In the genomic region with DNA sequence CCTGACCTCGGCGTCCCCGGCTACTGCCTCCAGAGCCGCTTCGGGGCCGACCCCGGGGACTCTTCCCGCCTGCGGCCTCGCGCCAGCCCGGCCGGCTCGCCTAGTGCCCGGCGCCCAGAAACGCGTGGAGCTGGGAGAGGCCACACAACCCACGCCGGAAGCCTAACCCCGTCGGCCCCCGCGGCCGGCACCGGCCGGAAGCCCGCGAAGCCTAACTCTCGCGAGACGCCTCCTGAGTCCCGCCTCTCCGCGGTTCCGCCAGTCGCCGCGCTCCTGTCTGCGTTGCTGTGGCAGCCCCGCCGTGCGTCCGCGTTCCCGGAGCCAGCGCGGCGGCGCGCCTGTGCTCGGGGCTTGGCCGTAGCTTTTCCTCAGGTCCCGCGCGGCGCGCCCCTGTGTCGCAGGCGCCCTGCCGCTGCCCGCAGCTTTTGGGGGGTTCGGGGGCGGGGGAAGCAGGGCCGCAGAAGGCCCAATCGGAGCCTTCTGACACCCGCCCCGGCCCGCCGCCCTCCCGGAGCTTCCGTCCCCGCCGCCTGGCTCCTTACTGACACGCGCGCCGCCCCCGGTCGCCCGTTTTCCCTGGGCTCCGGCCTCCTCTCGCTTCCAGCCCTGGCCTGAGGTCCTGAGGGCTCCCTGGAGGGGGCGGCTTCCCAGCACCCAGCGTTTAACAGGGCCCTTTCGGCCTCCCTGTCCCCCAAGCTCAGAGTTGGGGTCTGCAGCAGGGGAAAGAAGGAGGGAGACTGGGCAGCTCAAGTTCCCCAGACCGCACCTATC, we compare ENCODE assay signal across 1 cellular context.
TF ChIP-seq lines count a peak whose summit lies in the region.

No MANE protein-coding gene starts in this region.

TF ChIP-seq in HEK293, 187 proteins besides CTCF, POLR2A, EP300 and RAD21 (continued from another document):
- TF ChIP-seq, protein P1, sequence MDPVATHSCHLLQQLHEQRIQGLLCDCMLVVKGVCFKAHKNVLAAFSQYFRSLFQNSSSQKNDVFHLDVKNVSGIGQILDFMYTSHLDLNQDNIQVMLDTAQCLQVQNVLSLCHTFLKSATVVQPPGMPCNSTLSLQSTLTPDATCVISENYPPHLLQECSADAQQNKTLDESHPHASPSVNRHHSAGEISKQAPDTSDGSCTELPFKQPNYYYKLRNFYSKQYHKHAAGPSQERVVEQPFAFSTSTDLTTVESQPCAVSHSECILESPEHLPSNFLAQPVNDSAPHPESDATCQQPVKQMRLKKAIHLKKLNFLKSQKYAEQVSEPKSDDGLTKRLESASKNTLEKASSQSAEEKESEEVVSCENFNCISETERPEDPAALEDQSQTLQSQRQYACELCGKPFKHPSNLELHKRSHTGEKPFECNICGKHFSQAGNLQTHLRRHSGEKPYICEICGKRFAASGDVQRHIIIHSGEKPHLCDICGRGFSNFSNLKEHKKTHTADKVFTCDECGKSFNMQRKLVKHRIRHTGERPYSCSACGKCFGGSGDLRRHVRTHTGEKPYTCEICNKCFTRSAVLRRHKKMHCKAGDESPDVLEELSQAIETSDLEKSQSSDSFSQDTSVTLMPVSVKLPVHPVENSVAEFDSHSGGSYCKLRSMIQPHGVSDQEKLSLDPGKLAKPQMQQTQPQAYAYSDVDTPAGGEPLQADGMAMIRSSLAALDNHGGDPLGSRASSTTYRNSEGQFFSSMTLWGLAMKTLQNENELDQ (tag by site-specific recombination; IDR thresholded peaks at IDR 0.05; ENCODE audit: low read depth) = no peak
- no peak for TF ChIP-seq ZNF404 (tag by site-specific recombination; IDR thresholded peaks at IDR 0.05)
- TF ChIP-seq TRIM28 (IDR thresholded peaks at IDR 0.05; ENCODE audit: borderline replicate concordance, low read length) = no peak
- TF ChIP-seq, protein P2, sequence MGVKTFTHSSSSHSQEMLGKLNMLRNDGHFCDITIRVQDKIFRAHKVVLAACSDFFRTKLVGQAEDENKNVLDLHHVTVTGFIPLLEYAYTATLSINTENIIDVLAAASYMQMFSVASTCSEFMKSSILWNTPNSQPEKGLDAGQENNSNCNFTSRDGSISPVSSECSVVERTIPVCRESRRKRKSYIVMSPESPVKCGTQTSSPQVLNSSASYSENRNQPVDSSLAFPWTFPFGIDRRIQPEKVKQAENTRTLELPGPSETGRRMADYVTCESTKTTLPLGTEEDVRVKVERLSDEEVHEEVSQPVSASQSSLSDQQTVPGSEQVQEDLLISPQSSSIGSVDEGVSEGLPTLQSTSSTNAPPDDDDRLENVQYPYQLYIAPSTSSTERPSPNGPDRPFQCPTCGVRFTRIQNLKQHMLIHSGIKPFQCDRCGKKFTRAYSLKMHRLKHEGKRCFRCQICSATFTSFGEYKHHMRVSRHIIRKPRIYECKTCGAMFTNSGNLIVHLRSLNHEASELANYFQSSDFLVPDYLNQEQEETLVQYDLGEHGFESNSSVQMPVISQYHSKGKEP (tag by site-specific recombination; IDR thresholded peaks at IDR 0.05) = no peak
- TF ChIP-seq ZNF830 (tag by site-specific recombination; IDR thresholded peaks at IDR 0.05; ENCODE audit: low read depth) = no peak
- no peak for TF ChIP-seq ZNF560 (tag by site-specific recombination; IDR thresholded peaks at IDR 0.05; ENCODE audit: borderline replicate concordance)
- TF ChIP-seq ZNF175 (tag by site-specific recombination; IDR thresholded peaks at IDR 0.05) = no peak
- no peak for TF ChIP-seq ZNF174 (tag by site-specific recombination; IDR thresholded peaks at IDR 0.05)
- TF ChIP-seq ZNF837 (tag by site-specific recombination; IDR thresholded peaks at IDR 0.05) = no peak
- 0 out of 2 replicates have a peak, but pooled peaks have one; percentile 8 for TF ChIP-seq ZNF449 (tag by site-specific recombination; IDR thresholded peaks at IDR 0.05)
- TF ChIP-seq KLF9 (tag by site-specific recombination; IDR thresholded peaks at IDR 0.05; ENCODE audit: low read depth) = no peak
- TF ChIP-seq ZNF747 (tag by site-specific recombination; IDR thresholded peaks at IDR 0.05) = no peak
- TF ChIP-seq ZFP41 (tag by site-specific recombination; IDR thresholded peaks at IDR 0.05; ENCODE audit: borderline replicate concordance) = no peak
- no peak for TF ChIP-seq ZNF580 (tag by site-specific recombination; IDR thresholded peaks at IDR 0.05)
- TF ChIP-seq ZNF692 (tag by site-specific recombination; IDR thresholded peaks at IDR 0.05) = no peak
- peak; percentile 93 for TF ChIP-seq ZNF76 (tag by site-specific recombination; IDR thresholded peaks at IDR 0.05; ENCODE audit: borderline replicate concordance, low read depth)
- TF ChIP-seq ZNF366 (tag by site-specific recombination; conservative IDR thresholded peaks at IDR 0.05) = peak; percentile 43; the same call in 1 of the 2 replicates
